Comparison of ENCODE assay signal across 9 cellular contexts in the genomic region with DNA sequence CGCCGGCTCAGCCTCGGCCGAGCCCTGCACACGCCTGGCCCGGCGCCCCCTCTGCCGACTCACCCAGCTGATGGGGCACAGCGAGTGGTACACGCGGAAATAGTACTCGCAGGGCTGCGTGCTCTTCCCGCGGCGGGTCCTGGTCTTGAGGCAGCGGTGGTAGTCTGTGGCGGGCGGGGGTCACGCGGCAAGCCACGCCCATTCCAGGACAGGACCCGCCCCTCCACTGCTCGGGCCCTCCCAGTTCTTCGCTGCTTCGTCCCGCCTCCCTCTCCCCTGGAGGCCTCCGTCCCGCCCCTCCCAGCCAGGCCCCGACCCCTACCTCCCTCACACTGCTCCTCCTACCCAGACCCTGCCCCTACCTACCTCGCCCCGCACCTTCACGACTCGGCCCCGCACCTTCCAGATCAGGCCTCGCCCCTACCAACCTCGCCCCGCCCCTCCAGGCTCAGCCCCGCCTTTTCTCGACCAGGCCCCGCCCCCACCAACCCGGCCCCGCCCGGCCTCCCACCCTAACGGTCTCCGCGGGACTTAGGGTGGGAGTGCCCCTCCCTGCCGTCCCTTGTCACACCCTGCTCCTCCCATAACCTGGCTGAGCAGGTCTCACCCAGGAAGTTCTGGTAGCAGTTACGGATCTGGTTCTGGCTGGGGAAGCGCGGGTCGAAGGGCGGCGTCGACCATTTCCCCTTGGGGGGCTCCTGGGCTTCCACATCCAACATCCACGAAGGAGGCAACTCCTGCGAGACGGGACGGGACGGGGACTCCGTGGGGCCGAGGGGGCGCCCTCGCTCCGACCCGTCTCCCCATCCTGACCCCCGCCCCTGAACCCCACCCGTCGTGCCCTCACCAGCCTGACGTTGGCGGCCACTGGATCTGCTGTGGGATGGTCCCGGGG. TPM values are rescaled to one million over a fixed set of nuclear protein-coding genes. Genes with fewer than 3 reads are reported as not detected.
A peak's percentile ranks its signal among the peaks of the same experiment; 100 is the strongest.
DNase-seq lines count a peak whose midpoint lies in the region; ATAC-seq lines count a peak whose summit lies in the region.
"Had no signal": no experiment of that assay in that cellular context is flagged by ENCODE, and none has a peak within 500 bp of the region (broad histone marks: within the 10 kb centered on the region; RNA-seq: fewer than 3 reads in every experiment).

No MANE protein-coding gene starts in this region.

- H3K36me3 ChIP-seq in esophagus (ENCODE audit: control insufficient read depth in 2 of 2, insufficient read depth in 2 of 2, low read length in 1 of 2) = no peaks in the 10 kb centered on the region
- H3K36me3 ChIP-seq in subcutaneous abdominal adipose tissue (ENCODE audit: control insufficient read depth in 5 of 5, insufficient read depth in 5 of 5, low read length in 5 of 5) = no peaks in the 10 kb centered on the region

- no peak overlapping the region for H3K27ac ChIP-seq in esophagus (ENCODE audit: low read depth in 2 of 2, low read length in 1 of 2)
- H3K27ac ChIP-seq in subcutaneous abdominal adipose tissue (ENCODE audit: low read depth, low read length) = no peak overlapping the region
- H3K27ac ChIP-seq: 22Rv1 had no signal

- peaks cover 0 to 2% (median 0%) of the 10 kb centered on the region in 7 donors for H3K9me3 Mint-ChIP-seq in naive B cell

- 1 to 2% methylated on average over 62 to 72 of the region's 72 CpGs for WGBS in esophagus, 2 donors

- H3K27me3 ChIP-seq in esophagus (ENCODE audit: control insufficient read depth in 1 of 2, insufficient read depth in 2 of 2, low read length in 2 of 2) (peaks cover 0 to 13% of the 10 kb centered on the region in 2 donors), subcutaneous abdominal adipose tissue (ENCODE audit: control insufficient read depth in 5 of 5, insufficient read depth in 4 of 5, low read length in 5 of 5) (peaks cover 26 to 51% (median 42%) of the 10 kb centered on the region in 5 donors)

- H3K4me1 ChIP-seq in esophagus (ENCODE audit: control insufficient read depth in 2 of 2, insufficient read depth in 2 of 2, low read length in 1 of 2) (peaks cover 3 to 11% of the 10 kb centered on the region in 2 donors), subcutaneous abdominal adipose tissue (ENCODE audit: control insufficient read depth in 5 of 5, insufficient read depth in 5 of 5, low read length in 5 of 5) (peaks cover 0 to 10% (median 9%) of the 10 kb centered on the region in 5 donors)

- peaks cover 0 to 9% of the 10 kb centered on the region in 2 donors for H3K36me3 Mint-ChIP-seq in naive B cell

- peak overlapping the region; percentile 35 to 46 for H3K4me3 ChIP-seq in esophagus (ENCODE audit: low read depth in 1 of 2, low read length in 2 of 2)
- H3K4me3 ChIP-seq in subcutaneous abdominal adipose tissue (ENCODE audit: low read depth in 1 of 5, low read length in 5 of 5) = peak overlapping the region in 4 of 5 donors; percentile 2 to 57 (median 42)

- H3K9me3 ChIP-seq in esophagus (ENCODE audit: control insufficient read depth in 2 of 2, insufficient read depth in 1 of 2, low read depth in 1 of 2, low read length in 1 of 2) (peaks cover 0 to 5% of the 10 kb centered on the region in 2 donors), subcutaneous abdominal adipose tissue (ENCODE audit: control insufficient read depth in 5 of 5, low read length in 5 of 5) (no peaks in the 10 kb centered on the region)

- H3K4me3 Mint-ChIP-seq in naive B cell = peak overlapping the region; percentile 72 to 89 (median 79)

- H3K4me1 Mint-ChIP-seq in naive B cell = peaks cover 15 to 28% (median 20%) of the 10 kb centered on the region in 3 donors

- DNase-seq in DMS 273 (lab: John Stamatoyannopoulos, UW; ENCODE audit: unreplicated experiment) = peak; percentile 66
- no peak for DNase-seq in DMS 273 treated with DMSO at 0.1 percent for 48 hours (lab: John Stamatoyannopoulos, UW)
- DNase-seq in NCI-H82 (lab: John Stamatoyannopoulos, UW) = peak; percentile 77
- DNase-seq in activated T-cell treated with anti-CD3 and anti-CD28 coated beads for 48 hours (ENCODE audit: low read depth) = peak; percentile 45
- peak; percentile 51 for DNase-seq in naive B cell

- ATAC-seq in naive B cell (ENCODE audit: low read depth in 2 of 2) = peak; percentile 71
- ATAC-seq in GM19397 (IDR thresholded peaks at IDR 0.05; ENCODE audit: unreplicated experiment) = no peak

- H3K9ac ChIP-seq in subcutaneous abdominal adipose tissue (ENCODE audit: low read length in 5 of 5) = no peak overlapping the region

- H3K27ac Mint-ChIP-seq in naive B cell = peak overlapping the region in 1 of 6 donors; percentile 84

- H3K27me3 Mint-ChIP-seq in naive B cell = peaks cover 40 to 75% (median 56%) of the 10 kb centered on the region in 3 donors

RNA-seq across cellular contexts. Expression of gene COX6B2, which starts 0.5 kb away (rescaled TPM):
- under 1 TPM; 0.48 to 0.53 TPM for polyA plus RNA-seq in esophagus
- not detected for polyA plus RNA-seq in naive B cell (ENCODE audit: low read depth in 6 of 6)

RNA-seq across cellular contexts. Expression of gene GARIN5B, which starts 9.0 kb away (rescaled TPM):
- polyA plus RNA-seq in esophagus (not detected), naive B cell (ENCODE audit: low read depth in 6 of 6) (not detected)

RNA-seq across cellular contexts. Expression of gene KMT5C, which starts 14.4 kb away (rescaled TPM):
- 1 to 10 TPM; 5.0 to 9.4 TPM for polyA plus RNA-seq in esophagus
- polyA plus RNA-seq in naive B cell (ENCODE audit: low read depth in 6 of 6) = 1 to 10 TPM in 4 of 6 donors, under 1 TPM in 1, not detected in 1; 0.83 to 2.4 (median 1.3) TPM

RNA-seq across cellular contexts. Expression of gene IL11, which starts 16.2 kb away (rescaled TPM):
- polyA plus RNA-seq in esophagus (under 1 TPM; 0.47 to 0.51 TPM), naive B cell (ENCODE audit: low read depth in 6 of 6) (not detected)

RNA-seq across cellular contexts. Expression of gene TMEM190, which starts 22.6 kb away (rescaled TPM):
- polyA plus RNA-seq in esophagus = not detected
- not detected for polyA plus RNA-seq in naive B cell (ENCODE audit: low read depth in 6 of 6)
